ENCODE assay signal across 8 cellular contexts in genomic region chr4:18022572-18023039, GRCh38. TPM values are rescaled to one million over a fixed set of nuclear protein-coding genes. Genes with fewer than 3 reads are reported as not detected.
DNase-seq lines count a peak whose midpoint lies in the region; ATAC-seq, FAIRE-seq and TF ChIP-seq lines count a peak whose summit lies in the region.

No MANE protein-coding gene starts in this region.

- H3K27me3 Mint-ChIP-seq in glutamatergic neuron (ENCODE audit: unreplicated experiment): peaks cover 7% of the 10 kb centered on the region

- no peaks in the 10 kb centered on the region for H3K9me3 ChIP-seq in gastrocnemius medialis

- TF ChIP-seq POLR2A in gastrocnemius medialis (IDR thresholded peaks at IDR 0.05): no peak

- no peaks in the 10 kb centered on the region for H3K36me3 Mint-ChIP-seq in glutamatergic neuron (ENCODE audit: unreplicated experiment)

- peak; percentile 48 for FAIRE-seq in GM18507 (lab: Jason Lieb, UNC)
- no peak for FAIRE-seq in frontal cortex (lab: Jason Lieb, UNC)

- peak overlapping the region; percentile 93 for H3K4me3 Mint-ChIP-seq in glutamatergic neuron (ENCODE audit: unreplicated experiment)

- H3K4me1 ChIP-seq in gastrocnemius medialis: peaks cover 13 to 21% of the 10 kb centered on the region in 2 donors

- no peaks in the 10 kb centered on the region for H3K27me3 ChIP-seq in gastrocnemius medialis

- intact Hi-C loops in gastrocnemius medialis (cut with DNase I; ENCODE audit: low total_unique reads): loop anchor here (5.0 to 10.0 kb wide), 2 partner anchors 510 to 1798 kb away; partner anchors contain the start of genes QDPR and TAPT1

- ATAC-seq in gastrocnemius medialis: no peak
- ATAC-seq in HG03354 (IDR thresholded peaks at IDR 0.05; ENCODE audit: poor library complexity, severe bottlenecking, unreplicated experiment): no peak
- ATAC-seq in GM19324 (IDR thresholded peaks at IDR 0.05; ENCODE audit: low FRiP score, unreplicated experiment): no peak

- no peaks in the 10 kb centered on the region for H3K36me3 ChIP-seq in gastrocnemius medialis

- H3K9me3 Mint-ChIP-seq in glutamatergic neuron (ENCODE audit: unreplicated experiment): peaks cover 11% of the 10 kb centered on the region

- in situ Hi-C loops in gastrocnemius medialis (cut with MboI; ENCODE audit: low sequenced_read_pairs in 4 of 4): loop anchor here in 3 of 4 donors (10.0 to 25.0 kb wide), 3 partner anchors 210 to 435 kb away; partner anchors contain the start of genes DCAF16 (in 2 of the 3), LAP3 (in 2 of the 3) and NCAPG (in 2 of the 3)

- H3K27ac Mint-ChIP-seq in glutamatergic neuron (ENCODE audit: unreplicated experiment): peak overlapping the region; percentile 48

- H3K4me1 Mint-ChIP-seq in glutamatergic neuron (ENCODE audit: low read depth, unreplicated experiment): peaks cover 5% of the 10 kb centered on the region

- peak overlapping the region; percentile 70 to 84 (median 78) for H3K4me3 ChIP-seq in gastrocnemius medialis

- no peak for DNase-seq in GM18507 (ENCODE audit: extremely low spot score, insufficient read length, low read depth)
- DNase-seq in SW480 (ENCODE audit: low spot score): peak; percentile 13
- no peak for DNase-seq in glutamatergic neuron
- DNase-seq in gastrocnemius medialis: no peak
- no peak for DNase-seq in frontal cortex (ENCODE audit: low spot score in 2 of 2)
- DNase-seq in activated CD4-positive, alpha-beta T cell treated with anti-CD3 and anti-CD28 coated beads for 48 hours: no peak

- TF ChIP-seq CTCF in glutamatergic neuron (IDR thresholded peaks at IDR 0.05; ENCODE audit: partially characterized antibody, unreplicated experiment) (no peak), gastrocnemius medialis (IDR thresholded peaks at IDR 0.05 in 4 of 5, conservative IDR thresholded peaks at IDR 0.05 in 1 of 5) (no peak)

- peak overlapping the region; percentile 88 to 97 (median 96) for H3K27ac ChIP-seq in gastrocnemius medialis

RNA-seq across cellular contexts. Expression of gene LCORL, which starts 1.1 kb away (rescaled TPM):
- total RNA-seq in glutamatergic neuron (ENCODE audit: unreplicated experiment): 30.8 TPM
- 10 to 100 TPM; 12.8 to 34.7 (median 26.1) TPM for total RNA-seq in gastrocnemius medialis
- total RNA-seq in frontal cortex: 60.7 TPM
